Comparison of ENCODE assay signal across 7 cellular contexts in genomic region chr6:60567447-60568187, GRCh38.
DNase-seq lines count a peak whose midpoint lies in the region; ATAC-seq and TF ChIP-seq lines count a peak whose summit lies in the region.
"Not testable (repeated sequence)": the region's sequence is repeated elsewhere in the genome, so short reads cannot be mapped to it uniquely, and the experiment has no call there.

No MANE protein-coding gene starts in this region.

- H3K27me3 ChIP-seq in adipocyte (replicated peaks; ENCODE audit: control insufficient read depth, insufficient read depth, low read length); foreskin keratinocyte; upper lobe of right lung: not testable (repeated sequence)

- ATAC-seq in foreskin keratinocyte, result not testable (repeated sequence)
- ATAC-seq in omental fat pad (ENCODE audit: low FRiP score), result peak; percentile 89
- ATAC-seq in upper lobe of right lung, result peak; percentile 61

- H3K27ac ChIP-seq in foreskin keratinocyte, upper lobe of right lung: not testable (repeated sequence)

- peak overlapping the region; percentile 20 for H3K9ac ChIP-seq in adipocyte (ENCODE audit: low read length)

- TF ChIP-seq CTCF in cardiac fibroblast (IDR thresholded peaks at IDR 0.05; ENCODE audit: low read depth, low read length); foreskin keratinocyte (conservative IDR thresholded peaks at IDR 0.05); omental fat pad (IDR thresholded peaks at IDR 0.05); upper lobe of right lung (IDR thresholded peaks at IDR 0.05): not testable (repeated sequence)

- intact Hi-C loops in upper lobe of right lung (cut with DNase I), result not testable (repeated sequence)

- H3K9me3 ChIP-seq in adipocyte (ENCODE audit: control insufficient read depth, low read length); upper lobe of right lung: not testable (repeated sequence)

- not testable (repeated sequence) for H3K36me3 ChIP-seq in adipocyte (ENCODE audit: control insufficient read depth, insufficient read depth, low read length, severe bottlenecking); upper lobe of right lung

- DNase-seq in GM04504 (ENCODE audit: low read depth), result peak; percentile 17
- DNase-seq in NCI-H226, result peak; percentile 3
- DNase-seq in adipocyte (ENCODE audit: low read depth), result peak; percentile 1
- peak; percentile 61 to 73 for DNase-seq in cardiac fibroblast (ENCODE audit: low read depth in 2 of 2)
- DNase-seq in foreskin keratinocyte, result peak; percentile 2 to 32
- DNase-seq in omental fat pad (ENCODE audit: low spot score); upper lobe of right lung: not testable (repeated sequence)

- not testable (repeated sequence) for H3K4me3 ChIP-seq in adipocyte (ENCODE audit: low read length); cardiac fibroblast (replicated peaks in 1 of 2; ENCODE audit: low read depth in 2 of 2, low read length in 2 of 2); upper lobe of right lung

- H3K4me1 ChIP-seq in adipocyte (ENCODE audit: control insufficient read depth, insufficient read depth, low read length), result peaks cover 20% of the 10 kb centered on the region
- not testable (repeated sequence) for H3K4me1 ChIP-seq in foreskin keratinocyte, upper lobe of right lung
